Comparison of ENCODE assay signal across 29 cellular contexts in the genomic region with DNA sequence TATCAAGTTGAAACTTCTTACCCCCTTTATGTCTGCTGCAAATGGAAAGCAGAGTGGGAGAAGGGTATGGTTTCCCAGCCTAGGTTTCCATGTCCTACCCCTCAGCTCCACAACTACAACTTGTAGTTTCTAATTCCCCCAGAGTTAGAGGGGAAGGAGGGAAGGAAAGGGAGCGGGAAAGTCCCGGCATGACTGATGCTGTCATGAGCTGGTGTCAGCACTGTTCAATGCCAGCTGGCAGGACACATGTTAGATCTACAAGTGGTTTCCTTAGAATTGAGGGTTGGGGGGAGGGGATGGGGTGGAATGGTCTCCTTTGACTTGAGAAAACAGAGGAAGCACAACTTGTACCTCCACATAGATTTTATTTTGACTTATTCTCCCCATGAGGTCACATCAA.
"Had no signal": no experiment of that assay in that cellular context is flagged by ENCODE, and none has a peak within 500 bp of the region (broad histone marks: within the 10 kb centered on the region; RNA-seq: fewer than 3 reads in every experiment).

No MANE protein-coding gene starts in this region.

- H3K27me3 ChIP-seq: neural progenitor cell, pancreas, right atrium auricular region, right lobe of liver, sigmoid colon, spleen, suprapubic skin, testis, tibial artery, upper lobe of left lung, vagina had no signal

- H3K4me3 ChIP-seq: neural progenitor cell, pancreas, prostate gland, right atrium auricular region, right lobe of liver, sigmoid colon, skin epidermis, smooth muscle cell, spleen, suprapubic skin, testis, tibial artery, upper lobe of left lung, vagina had no signal

- H3K9me3 ChIP-seq: pancreas, prostate gland, right atrium auricular region, right lobe of liver, sigmoid colon, spleen, suprapubic skin, testis, tibial artery, upper lobe of left lung, vagina had no signal

- DNase-seq: naive thymus-derived CD4-positive, alpha-beta T cell; natural killer cell; occipital lobe; pancreas; retina; right lobe of liver; sigmoid colon; spleen; stimulated activated CD4-positive, alpha-beta T cell treated with anti-CD3 and anti-CD28 coated beads, Interleukin-12 subunit alpha, Interleukin-12 subunit beta, amount 100 ng/mL, for 4 hours; stimulated activated CD4-positive, alpha-beta T cell treated with anti-CD3 and anti-CD28 coated beads, Interleukin-1b, Interleukin-23, amount 100 ng/mL, for 48 hours; stimulated activated CD4-positive, alpha-beta T cell treated with anti-CD3 and anti-CD28 coated beads, Interleukin-4, amount 100 ng/mL, for 1 hour; stimulated activated CD4-positive, alpha-beta T cell treated with anti-CD3 and anti-CD28 coated beads, Interleukin-4, amount 100 ng/mL, for 4 hours; stimulated activated CD8-positive, alpha-beta memory T cell treated with anti-CD3 and anti-CD28 coated beads, Interleukin-4, amount 100 ng/mL, for 48 hours; stimulated activated naive CD4-positive, alpha-beta T cell; stimulated activated naive CD8-positive, alpha-beta T cell treated with anti-CD3 and anti-CD28 coated beads, Interleukin-15, amount 100 ng/mL, for 72 hours; stimulated activated naive CD8-positive, alpha-beta T cell treated with anti-CD3 and anti-CD28 coated beads, Interleukin-15, Interleukin-2, amounts not matched to agents 100 U/mL and 50 U/mL, for 24 hours; substantia nigra; testis; tibial artery; trophoblast cell; upper lobe of left lung had no signal

- H3K4me1 ChIP-seq: neural progenitor cell, pancreas, prostate gland, right atrium auricular region, right lobe of liver, sigmoid colon, spleen, suprapubic skin, testis, upper lobe of left lung, vagina had no signal

- H3K36me3 ChIP-seq: neural progenitor cell, pancreas, prostate gland, right atrium auricular region, right lobe of liver, sigmoid colon, spleen, suprapubic skin, tibial artery, upper lobe of left lung, vagina had no signal

- H3K27ac ChIP-seq: neural progenitor cell, pancreas, prostate gland, right atrium auricular region, right lobe of liver, sigmoid colon, skin epidermis, spleen, suprapubic skin, testis, tibial artery, upper lobe of left lung, vagina had no signal

- ATAC-seq: naive thymus-derived CD4-positive, alpha-beta T cell; natural killer cell; pancreas; right lobe of liver; stimulated activated memory B cell treated with anti-CD40 and anti-IgM and Interleukin-4, amounts not matched to agents 10 μg/mL and 1 μg/mL and 100 μg/mL, for 72 hours; stimulated activated naive CD8-positive, alpha-beta T cell treated with anti-CD3 and anti-CD28 coated beads, Interleukin-15, amount 100 ng/mL, for 72 hours; stimulated activated naive CD8-positive, alpha-beta T cell treated with anti-CD3 and anti-CD28 coated beads, Interleukin-15, Interleukin-2, amounts not matched to agents 100 U/mL and 50 U/mL, for 24 hours had no signal
